Comparison of ENCODE assay signal across 8 cellular contexts in genomic region chr12:109713187-109713984, GRCh38. TPM values are rescaled to one million over a fixed set of nuclear protein-coding genes. Genes with fewer than 3 reads are reported as not detected.
DNase-seq lines count a peak whose midpoint lies in the region; ATAC-seq and TF ChIP-seq lines count a peak whose summit lies in the region.

TSS of gene FAM222A (plus strand) at chr12:109713825. CDS start at chr12:109744147, 30,322 bp downstream.

- no peaks in the 10 kb centered on the region for H3K36me3 ChIP-seq in osteoblast (ENCODE audit: insufficient read depth, low read length)
- H3K36me3 ChIP-seq in thoracic aorta: no peaks in the 10 kb centered on the region

- peak within 1 kb of the TSS; percentile 67 for H3K4me2 ChIP-seq in osteoblast (ENCODE audit: insufficient read depth, low read length)

- H3K4me3 Mint-ChIP-seq in activated naive CD8-positive, alpha-beta T cell treated with anti-CD3 and anti-CD28 coated beads for 36 hours: peak within 1 kb of the TSS; percentile 65
- peak within 1 kb of the TSS; percentile 81 for H3K4me3 Mint-ChIP-seq in glutamatergic neuron (ENCODE audit: unreplicated experiment)

- TF ChIP-seq CTCF in GM10266 (IDR thresholded peaks at IDR 0.05; ENCODE audit: control insufficient read depth, insufficient read depth, low read depth, missing control alignments): no peak
- TF ChIP-seq CTCF in glutamatergic neuron (IDR thresholded peaks at IDR 0.05; ENCODE audit: partially characterized antibody, unreplicated experiment): peak; percentile 19
- TF ChIP-seq CTCF in osteoblast (IDR thresholded peaks at IDR 0.05; ENCODE audit: extremely low read depth, low read depth, low read length): no peak
- TF ChIP-seq CTCF in thoracic aorta (IDR thresholded peaks at IDR 0.05): no peak

- no peaks in the 10 kb centered on the region for H4K20me1 ChIP-seq in osteoblast (ENCODE audit: insufficient read depth, low read length)

- H3K4me1 Mint-ChIP-seq in activated naive CD8-positive, alpha-beta T cell treated with anti-CD3 and anti-CD28 coated beads for 36 hours: peaks cover 3% of the 10 kb centered on the region
- H3K4me1 Mint-ChIP-seq in glutamatergic neuron (ENCODE audit: low read depth, unreplicated experiment): peaks cover 15% of the 10 kb centered on the region

- peak; percentile 98 for DNase-seq in GM10266 (ENCODE audit: extremely low spot score)
- DNase-seq in NCI-H1105 (lab: John Stamatoyannopoulos, UW): peak; percentile 96
- DNase-seq in SKM-1 (lab: John Stamatoyannopoulos, UW; ENCODE audit: unreplicated experiment): peak; percentile 69
- DNase-seq in activated naive CD8-positive, alpha-beta T cell treated with anti-CD3 and anti-CD28 coated beads for 36 hours: peak; percentile 97
- DNase-seq in glutamatergic neuron: peak; percentile 99
- DNase-seq in osteoblast (ENCODE audit: insufficient read length, low spot score, missing footprints): peak; percentile 100
- DNase-seq in thoracic aorta (ENCODE audit: low spot score): peak; percentile 82

- no peaks in the 10 kb centered on the region for H3K36me3 Mint-ChIP-seq in activated naive CD8-positive, alpha-beta T cell treated with anti-CD3 and anti-CD28 coated beads for 36 hours
- H3K36me3 Mint-ChIP-seq in glutamatergic neuron (ENCODE audit: unreplicated experiment): no peaks in the 10 kb centered on the region

- peak; percentile 84 for ATAC-seq in HG02623 (IDR thresholded peaks at IDR 0.05; ENCODE audit: unreplicated experiment)
- ATAC-seq in thoracic aorta (ENCODE audit: insufficient number of reproducible peaks, low FRiP score, low read depth): peak; percentile 87

- H3K27me3 Mint-ChIP-seq in activated naive CD8-positive, alpha-beta T cell treated with anti-CD3 and anti-CD28 coated beads for 36 hours: peaks cover 62% of the 10 kb centered on the region
- H3K27me3 Mint-ChIP-seq in glutamatergic neuron (ENCODE audit: unreplicated experiment): peaks cover 9% of the 10 kb centered on the region

- H3K4me1 ChIP-seq in osteoblast (ENCODE audit: insufficient read depth, low read length) (no peaks in the 10 kb centered on the region), thoracic aorta (ENCODE audit: control insufficient read depth in 1 of 2, low read depth in 2 of 2) (peaks cover 0 to 2% of the 10 kb centered on the region in 2 donors)

- H3K4me3 ChIP-seq in osteoblast (ENCODE audit: insufficient read depth, low read length) (peak within 1 kb of the TSS; percentile 70), thoracic aorta (peak within 1 kb of the TSS; percentile 85)

- H3K9me3 ChIP-seq in osteoblast (ENCODE audit: low read depth, low read length): no peaks in the 10 kb centered on the region
- H3K9me3 ChIP-seq in thoracic aorta: no peaks in the 10 kb centered on the region

- H3K27ac ChIP-seq in osteoblast (ENCODE audit: low read depth, low read length) (no peak within 1 kb of the TSS), thoracic aorta (no peak within 1 kb of the TSS)

- no peaks in the 10 kb centered on the region for H3K9me3 Mint-ChIP-seq in activated naive CD8-positive, alpha-beta T cell treated with anti-CD3 and anti-CD28 coated beads for 36 hours
- peaks cover 6% of the 10 kb centered on the region for H3K9me3 Mint-ChIP-seq in glutamatergic neuron (ENCODE audit: unreplicated experiment)

- H3K79me2 ChIP-seq in osteoblast (ENCODE audit: insufficient read depth, low read length): no peaks in the 10 kb centered on the region

- no peak within 1 kb of the TSS for H3K27ac Mint-ChIP-seq in activated naive CD8-positive, alpha-beta T cell treated with anti-CD3 and anti-CD28 coated beads for 36 hours
- peak within 1 kb of the TSS; percentile 5 for H3K27ac Mint-ChIP-seq in glutamatergic neuron (ENCODE audit: unreplicated experiment)

- peak within 1 kb of the TSS; percentile 35 for H2AFZ ChIP-seq in osteoblast (ENCODE audit: low read length)

- H3K27me3 ChIP-seq in osteoblast (ENCODE audit: insufficient read depth, low read length): peaks cover 42% of the 10 kb centered on the region
- no peaks in the 10 kb centered on the region for H3K27me3 ChIP-seq in thoracic aorta (replicated peaks; ENCODE audit: insufficient read depth)

RNA-seq across cellular contexts. Expression of gene FAM222A, which starts in this region (rescaled TPM):
- total RNA-seq in activated naive CD8-positive, alpha-beta T cell treated with anti-CD3 and anti-CD28 coated beads for 36 hours: 1 to 10 TPM; 1.1 to 1.8 TPM
- 18.1 TPM for total RNA-seq in glutamatergic neuron (ENCODE audit: unreplicated experiment)
- 0.29 and 0.36 TPM in 2 replicates for total RNA-seq in osteoblast
- total RNA-seq in thoracic aorta: 1 to 10 TPM in 1 of 2 donors, under 1 TPM in 1; 0.68 to 2.9 TPM

Comparison
In these comparisons a context has a peak if more than half of its experiments do, and no peak if none do; other contexts are left out.
1. Peak in DNase-seq, H3K4me3 ChIP-seq and H3K4me2 ChIP-seq in osteoblast; RNA of the gene not detected or under 1 TPM.